Comparison of ENCODE assay signal across 18 cellular contexts in genomic region chr5:134560698-134561097, GRCh38. TPM values are rescaled to one million over a fixed set of nuclear protein-coding genes. Genes with fewer than 3 reads are reported as not detected.
DNase-seq lines count a peak whose midpoint lies in the region; ATAC-seq and TF ChIP-seq lines count a peak whose summit lies in the region.
"Had no signal": no experiment of that assay in that cellular context is flagged by ENCODE, and none has a peak within 500 bp of the region (broad histone marks: within the 10 kb centered on the region; RNA-seq: fewer than 3 reads in every experiment).

No MANE protein-coding gene starts in this region.

- no peaks in the 10 kb centered on the region for H3K9me3 ChIP-seq in MG63

- intact Hi-C loops in activated CD4-positive, alpha-beta memory T cell treated with anti-CD3 and anti-CD28 coated beads for 36 hours (cut with micrococcal nuclease) = no loop called here
- intact Hi-C loops in natural killer cell (cut with micrococcal nuclease) = no loop called here

- DNase-seq in activated CD4-positive, alpha-beta memory T cell treated with anti-CD3 and anti-CD28 coated beads for 36 hours = no peak
- DNase-seq in activated CD4-positive, alpha-beta memory T cell treated with anti-CD3 and anti-CD28 coated beads, Interleukin-2, amount 10 ng/mL, durations not matched to agents 7 days and 5 days = no peak
- DNase-seq in natural killer cell (no peak), memory B cell (ENCODE audit: low spot score in 2 of 2) (no peak), MG63 (no peak)
- DNase-seq in natural killer cell treated with Interleukin-12 subunit alpha and Interleukin-12 subunit beta and Interleukin-15 and Interleukin-18, amount 100 ng/mL, for 72 hours (ENCODE audit: low spot score) = no peak
- DNase-seq in stimulated activated naive B cell treated with anti-CD40 and anti-IgM and Interleukin-4, amounts not matched to agents 10 μg/mL and 1 μg/mL and 100 μg/mL, for 72 hours = no peak
- DNase-seq in activated CD4-positive, CD25-positive, alpha-beta regulatory T cell treated with anti-CD3 and anti-CD28 coated beads, Interleukin-2, amount 50 U/mL, for 72 hours = no peak
- DNase-seq: 8988T; C1 segment of cervical spinal cord; CD8-positive, alpha-beta T cell; H7; Karpas-422; NCI-H1694; NCI-H2081; NCI-H2171; NCI-H524 treated with DMSO at 0.1 percent for 48 hours; SHP77 had no signal

- peaks cover 15% of the 10 kb centered on the region for H3K4me1 Mint-ChIP-seq in activated CD4-positive, alpha-beta memory T cell treated with anti-CD3 and anti-CD28 coated beads for 36 hours (ENCODE audit: low read depth)
- peaks cover 12% of the 10 kb centered on the region for H3K4me1 Mint-ChIP-seq in activated CD4-positive, alpha-beta memory T cell treated with anti-CD3 and anti-CD28 coated beads, Interleukin-2, amount 10 ng/mL, durations not matched to agents 7 days and 5 days
- H3K4me1 Mint-ChIP-seq in natural killer cell (peaks cover 14 to 39% of the 10 kb centered on the region in 2 donors), memory B cell (peaks cover 15% of the 10 kb centered on the region)
- H3K4me1 Mint-ChIP-seq in natural killer cell treated with Interleukin-12 subunit alpha and Interleukin-12 subunit beta and Interleukin-15 and Interleukin-18, amount 100 ng/mL, for 72 hours (ENCODE audit: low read depth in 2 of 2) = peaks cover 15 to 18% of the 10 kb centered on the region in 2 donors
- peaks cover 22 to 28% of the 10 kb centered on the region in 2 donors for H3K4me1 Mint-ChIP-seq in stimulated activated naive B cell treated with anti-CD40 and anti-IgM and Interleukin-4, amounts not matched to agents 10 μg/mL and 1 μg/mL and 100 μg/mL, for 72 hours

- H3K27me3 Mint-ChIP-seq in activated CD4-positive, alpha-beta memory T cell treated with anti-CD3 and anti-CD28 coated beads for 36 hours = no peaks in the 10 kb centered on the region
- H3K27me3 Mint-ChIP-seq in activated CD4-positive, alpha-beta memory T cell treated with anti-CD3 and anti-CD28 coated beads, Interleukin-2, amount 10 ng/mL, durations not matched to agents 7 days and 5 days = no peaks in the 10 kb centered on the region
- H3K27me3 Mint-ChIP-seq in natural killer cell (ENCODE audit: low read depth in 2 of 2) (no peaks in the 10 kb centered on the region), memory B cell (no peaks in the 10 kb centered on the region)
- no peaks in the 10 kb centered on the region for H3K27me3 Mint-ChIP-seq in natural killer cell treated with Interleukin-12 subunit alpha and Interleukin-12 subunit beta and Interleukin-15 and Interleukin-18, amount 100 ng/mL, for 72 hours
- H3K27me3 Mint-ChIP-seq in stimulated activated naive B cell treated with anti-CD40 and anti-IgM and Interleukin-4, amounts not matched to agents 10 μg/mL and 1 μg/mL and 100 μg/mL, for 72 hours = no peaks in the 10 kb centered on the region

- no peaks in the 10 kb centered on the region for H3K9me3 Mint-ChIP-seq in activated CD4-positive, alpha-beta memory T cell treated with anti-CD3 and anti-CD28 coated beads for 36 hours
- no peaks in the 10 kb centered on the region for H3K9me3 Mint-ChIP-seq in activated CD4-positive, alpha-beta memory T cell treated with anti-CD3 and anti-CD28 coated beads, Interleukin-2, amount 10 ng/mL, durations not matched to agents 7 days and 5 days
- H3K9me3 Mint-ChIP-seq in natural killer cell = no peaks in the 10 kb centered on the region
- H3K9me3 Mint-ChIP-seq in natural killer cell treated with Interleukin-12 subunit alpha and Interleukin-12 subunit beta and Interleukin-15 and Interleukin-18, amount 100 ng/mL, for 72 hours = peaks cover 4% of the 10 kb centered on the region
- no peaks in the 10 kb centered on the region for H3K9me3 Mint-ChIP-seq in memory B cell
- peaks cover 0 to 4% of the 10 kb centered on the region in 2 donors for H3K9me3 Mint-ChIP-seq in stimulated activated naive B cell treated with anti-CD40 and anti-IgM and Interleukin-4, amounts not matched to agents 10 μg/mL and 1 μg/mL and 100 μg/mL, for 72 hours
- H3K9me3 Mint-ChIP-seq: CD8-positive, alpha-beta T cell had no signal

- TF ChIP-seq CTCF in natural killer cell (IDR thresholded peaks at IDR 0.05) = no peak

- H3K27ac Mint-ChIP-seq in activated CD4-positive, alpha-beta memory T cell treated with anti-CD3 and anti-CD28 coated beads for 36 hours = peak overlapping the region; percentile 23
- H3K27ac Mint-ChIP-seq in activated CD4-positive, alpha-beta memory T cell treated with anti-CD3 and anti-CD28 coated beads, Interleukin-2, amount 10 ng/mL, durations not matched to agents 7 days and 5 days = no peak overlapping the region
- H3K27ac Mint-ChIP-seq in natural killer cell (peak overlapping the region; percentile 38 to 45), memory B cell (peak overlapping the region; percentile 38)
- H3K27ac Mint-ChIP-seq in natural killer cell treated with Interleukin-12 subunit alpha and Interleukin-12 subunit beta and Interleukin-15 and Interleukin-18, amount 100 ng/mL, for 72 hours = peak overlapping the region in 1 of 2 donors; percentile 80
- peak overlapping the region; percentile 37 for H3K27ac Mint-ChIP-seq in stimulated activated naive B cell treated with anti-CD40 and anti-IgM and Interleukin-4, amounts not matched to agents 10 μg/mL and 1 μg/mL and 100 μg/mL, for 72 hours

- POLR2A ChIA-PET in activated CD4-positive, alpha-beta memory T cell treated with anti-CD3 and anti-CD28 coated beads for 36 hours (lab: Charles Lee) = no interaction called here
- POLR2A ChIA-PET in activated CD4-positive, alpha-beta memory T cell treated with anti-CD3 and anti-CD28 coated beads, Interleukin-2, amount 10 ng/mL, durations not matched to agents 7 days and 5 days (lab: Charles Lee) = interaction anchor here (0.6 to 1.2 kb wide), 2 partner anchors 35 to 36 kb away, joined by 3 read pairs; no protein-coding TSS in a partner anchor

- no peak for ATAC-seq in natural killer cell
- no peak for ATAC-seq in natural killer cell treated with Interleukin-12 subunit alpha and Interleukin-12 subunit beta and Interleukin-15 and Interleukin-18, amount 100 ng/mL, for 72 hours
- ATAC-seq in memory B cell (ENCODE audit: low read depth) = no peak
- no peak for ATAC-seq in stimulated activated naive B cell treated with anti-CD40 and anti-IgM and Interleukin-4, amounts not matched to agents 10 μg/mL and 1 μg/mL and 100 μg/mL, for 72 hours (replicated peaks)
- ATAC-seq: CD8-positive, alpha-beta T cell had no signal

- H3K36me3 ChIP-seq in MG63 = peaks cover 74% of the 10 kb centered on the region

- CTCF ChIA-PET in activated CD4-positive, alpha-beta memory T cell treated with anti-CD3 and anti-CD28 coated beads for 36 hours (lab: Charles Lee) = interaction anchor here (0.6 to 2.6 kb wide), 4 partner anchors 17 to 189 kb away, joined by 3 to 7 read pairs (median 4); partner anchors contain the start of gene UBE2B
- CTCF ChIA-PET in activated CD4-positive, alpha-beta memory T cell treated with anti-CD3 and anti-CD28 coated beads, Interleukin-2, amount 10 ng/mL, durations not matched to agents 7 days and 5 days (lab: Charles Lee) = interaction anchor here (1.0 to 1.3 kb wide), 2 partner anchors 17 to 27 kb away, joined by 3 read pairs; no protein-coding TSS in a partner anchor

- H3K4me3 Mint-ChIP-seq in activated CD4-positive, alpha-beta memory T cell treated with anti-CD3 and anti-CD28 coated beads for 36 hours = no peak overlapping the region
- H3K4me3 Mint-ChIP-seq in activated CD4-positive, alpha-beta memory T cell treated with anti-CD3 and anti-CD28 coated beads, Interleukin-2, amount 10 ng/mL, durations not matched to agents 7 days and 5 days = no peak overlapping the region
- no peak overlapping the region for H3K4me3 Mint-ChIP-seq in natural killer cell
- no peak overlapping the region for H3K4me3 Mint-ChIP-seq in natural killer cell treated with Interleukin-12 subunit alpha and Interleukin-12 subunit beta and Interleukin-15 and Interleukin-18, amount 100 ng/mL, for 72 hours
- no peak overlapping the region for H3K4me3 Mint-ChIP-seq in memory B cell
- H3K4me3 Mint-ChIP-seq in stimulated activated naive B cell treated with anti-CD40 and anti-IgM and Interleukin-4, amounts not matched to agents 10 μg/mL and 1 μg/mL and 100 μg/mL, for 72 hours = no peak overlapping the region
- H3K4me3 Mint-ChIP-seq: CD8-positive, alpha-beta T cell had no signal

- no peak overlapping the region for H3K4me3 ChIP-seq in MG63

- H3K27me3 ChIP-seq in MG63 = no peaks in the 10 kb centered on the region

- peaks cover 44% of the 10 kb centered on the region for H3K36me3 Mint-ChIP-seq in activated CD4-positive, alpha-beta memory T cell treated with anti-CD3 and anti-CD28 coated beads for 36 hours
- H3K36me3 Mint-ChIP-seq in activated CD4-positive, alpha-beta memory T cell treated with anti-CD3 and anti-CD28 coated beads, Interleukin-2, amount 10 ng/mL, durations not matched to agents 7 days and 5 days (ENCODE audit: low read depth) = peaks cover 54% of the 10 kb centered on the region
- H3K36me3 Mint-ChIP-seq in natural killer cell (no peaks in the 10 kb centered on the region), memory B cell (peaks cover 38% of the 10 kb centered on the region)
- peaks cover 8% of the 10 kb centered on the region for H3K36me3 Mint-ChIP-seq in natural killer cell treated with Interleukin-12 subunit alpha and Interleukin-12 subunit beta and Interleukin-15 and Interleukin-18, amount 100 ng/mL, for 72 hours
- H3K36me3 Mint-ChIP-seq in stimulated activated naive B cell treated with anti-CD40 and anti-IgM and Interleukin-4, amounts not matched to agents 10 μg/mL and 1 μg/mL and 100 μg/mL, for 72 hours = peaks cover 41 to 60% of the 10 kb centered on the region in 2 donors

RNA-seq across cellular contexts. Expression of gene JADE2, which starts 35.2 kb away (rescaled TPM):
- 10 to 100 TPM; 79.4 to 81.6 TPM for total RNA-seq in activated CD4-positive, alpha-beta memory T cell treated with anti-CD3 and anti-CD28 coated beads for 36 hours
- total RNA-seq in activated CD4-positive, alpha-beta memory T cell treated with anti-CD3 and anti-CD28 coated beads, Interleukin-2, amount 10 ng/mL, durations not matched to agents 7 days and 5 days = 10 to 100 TPM; 72.7 to 73.5 TPM
- 100 to 1,000 TPM; 130 to 174 (median 173) TPM for total RNA-seq in natural killer cell
- total RNA-seq in natural killer cell treated with Interleukin-12 subunit alpha and Interleukin-12 subunit beta and Interleukin-15 and Interleukin-18, amount 100 ng/mL, for 72 hours = 10 to 100 TPM; 45.2 to 70.8 TPM
- 42.0 and 47.4 TPM in 2 replicates for total RNA-seq in MG63 (2014; rRNA removed; shearing (Covaris generic); ENCODE audit: low replicate concordance)
